In genomic region chr18:46169464-46169941, GRCh38 we compare ENCODE assay signal across 11 cellular contexts.
DNase-seq lines count a peak whose midpoint lies in the region; ATAC-seq, FAIRE-seq and TF ChIP-seq lines count a peak whose summit lies in the region.
"Had no signal": no experiment of that assay in that cellular context is flagged by ENCODE, and none has a peak within 500 bp of the region (broad histone marks: within the 10 kb centered on the region; RNA-seq: fewer than 3 reads in every experiment).

No MANE protein-coding gene starts in this region.

- H3K4me3 ChIP-seq in HepG2 (replicated peaks in 1 of 3; ENCODE audit: insufficient read depth in 1 of 3, low read depth in 2 of 3, low read length in 3 of 3) (peak overlapping the region in 2 of 3 experiments; percentile 18 to 49; a peak in 4 of 6 replicates), right lobe of liver (no peak overlapping the region), fibroblast of the aortic adventitia (ENCODE audit: low read depth, low read length) (no peak overlapping the region), neural progenitor cell (no peak overlapping the region), pancreas (no peak overlapping the region)
- H3K4me3 ChIP-seq: upper lobe of right lung had no signal

- BruUV-seq in HepG2 (replicated peaks; lab: Mats Ljungman, UMichigan), result no TSS peak

- H3K9ac ChIP-seq in HepG2 (ENCODE audit: insufficient read depth, low read depth, low read length) (peak overlapping the region; percentile 44), neural progenitor cell (no peak overlapping the region)

- FAIRE-seq in HepG2 (lab: Jason Lieb, UNC) (peak; percentile 71), pancreas (lab: Jason Lieb, UNC) (no peak)

- TF ChIP-seq EP300 in HepG2 (IDR thresholded peaks at IDR 0.05; ENCODE audit: low read depth in 2 of 2, low read length in 2 of 2) (no peak), HepG2 (CRISPR knock-in tag; IDR thresholded peaks at IDR 0.05; ENCODE audit: borderline replicate concordance) (no peak)

- H3K4me1 Mint-ChIP-seq in T-helper 17 cell (peaks cover 20% of the 10 kb centered on the region), neural progenitor cell (peaks cover 8% of the 10 kb centered on the region)

- H4K20me1 ChIP-seq in HepG2 (ENCODE audit: insufficient read depth, low read length), result no peaks in the 10 kb centered on the region
- H4K20me1 ChIP-seq in neural progenitor cell (ENCODE audit: low read depth), result peaks cover 6% of the 10 kb centered on the region

- in situ Hi-C loops in HepG2 (cut with HindIII; ENCODE audit: extremely low pct_ligation_motif_present, low pct_unique_long_range_greater_than_20kb), result no loop called here

- H3K27me3 Mint-ChIP-seq in T-helper 17 cell (no peaks in the 10 kb centered on the region), neural progenitor cell (ENCODE audit: insufficient read depth, low read depth) (peaks cover 3% of the 10 kb centered on the region)

- no peak overlapping the region for H3K27ac Mint-ChIP-seq in T-helper 17 cell
- H3K27ac Mint-ChIP-seq in neural progenitor cell, result no peak overlapping the region

- H3K79me2 ChIP-seq in HepG2 (ENCODE audit: insufficient read depth, low read length), result peaks cover 5% of the 10 kb centered on the region
- H3K79me2 ChIP-seq in neural progenitor cell (ENCODE audit: low read depth), result peaks cover 6% of the 10 kb centered on the region

- peak; percentile 10; the same call in 2 of the 3 replicates for ATAC-seq in HepG2
- no peak for ATAC-seq in right lobe of liver
- ATAC-seq in T-helper 17 cell, result no peak
- no peak for ATAC-seq in pancreas
- ATAC-seq: upper lobe of right lung had no signal

- H3K27me3 ChIP-seq in HepG2 (ENCODE audit: control insufficient read depth in 1 of 2, insufficient read depth in 2 of 2, low read length in 2 of 2) (no peaks in the 10 kb centered on the region; a peak in 1 of 5 replicates), right lobe of liver (no peaks in the 10 kb centered on the region), neural progenitor cell (no peaks in the 10 kb centered on the region), pancreas (no peaks in the 10 kb centered on the region)
- H3K27me3 ChIP-seq: upper lobe of right lung had no signal

- H2AFZ ChIP-seq in HepG2 (ENCODE audit: low read length), result peak overlapping the region; percentile 87
- no peak overlapping the region for H2AFZ ChIP-seq in neural progenitor cell (replicated peaks)

- TF ChIP-seq RAD21 in HepG2 (CRISPR knock-in tag; IDR thresholded peaks at IDR 0.05), result no peak

- H3K4me2 ChIP-seq in HepG2 (ENCODE audit: low read depth, low read length) (peak overlapping the region; percentile 82), neural progenitor cell (no peak overlapping the region)

- H3K36me3 ChIP-seq in HepG2 (replicated peaks in 1 of 2; ENCODE audit: control insufficient read depth in 1 of 2, insufficient read depth in 2 of 2, low read length in 2 of 2) (no peaks in the 10 kb centered on the region), right lobe of liver (no peaks in the 10 kb centered on the region), neural progenitor cell (no peaks in the 10 kb centered on the region), pancreas (no peaks in the 10 kb centered on the region)
- H3K36me3 ChIP-seq: upper lobe of right lung had no signal

- H3K36me3 Mint-ChIP-seq in T-helper 17 cell (ENCODE audit: low read depth) (peaks cover 3% of the 10 kb centered on the region), neural progenitor cell (no peaks in the 10 kb centered on the region)

- H3K27ac ChIP-seq in HepG2 (ENCODE audit: extremely low read length, insufficient read depth, low read length) (peak overlapping the region; percentile 27), right lobe of liver (no peak overlapping the region), neural progenitor cell (no peak overlapping the region), pancreas (no peak overlapping the region)
- H3K27ac ChIP-seq: upper lobe of right lung had no signal

- intact Hi-C loops in HepG2 (cut with micrococcal nuclease; ENCODE audit: unreplicated experiment), result no loop called here
- intact Hi-C loops in right lobe of liver (cut with DNase I), result no loop called here
- intact Hi-C loops in pancreas (cut with DNase I), result no loop called here

- CTCF ChIA-PET in HepG2 (lab: Yijun Ruan, JAX; ENCODE audit: low intra/inter-chr PET ratio, low total read pairs), result no interaction called here

- peaks cover 37% of the 10 kb centered on the region for H3K4me1 ChIP-seq in HepG2 (ENCODE audit: insufficient read depth, low read length)
- no peaks in the 10 kb centered on the region for H3K4me1 ChIP-seq in right lobe of liver
- no peaks in the 10 kb centered on the region for H3K4me1 ChIP-seq in neural progenitor cell
- no peaks in the 10 kb centered on the region for H3K4me1 ChIP-seq in pancreas
- H3K4me1 ChIP-seq: upper lobe of right lung had no signal

- no peaks in the 10 kb centered on the region for H3K9me3 Mint-ChIP-seq in neural progenitor cell

- H3K9me3 ChIP-seq in HepG2 (ENCODE audit: low read length) (no peaks in the 10 kb centered on the region), right lobe of liver (no peaks in the 10 kb centered on the region), T-helper 17 cell (ENCODE audit: control insufficient read depth, low read length, poor library complexity, severe bottlenecking) (no peaks in the 10 kb centered on the region), neural progenitor cell (ENCODE audit: low read depth) (no peaks in the 10 kb centered on the region), pancreas (no peaks in the 10 kb centered on the region)
- H3K9me3 ChIP-seq: upper lobe of right lung had no signal

- POLR2A ChIA-PET in HepG2 (lab: Yijun Ruan, JAX), result no interaction called here

- 0% methylated on average over 2 of the region's 6 CpGs for WGBS in HepG2 (ENCODE audit: low lambda C conversion rate)
- WGBS in right lobe of liver (ENCODE audit: insufficient coverage, low coverage, low lambda C conversion rate, missing lambda C conversion rate), result 42% methylated on average over 2 of the region's 6 CpGs
- WGBS in pancreas, 2 donors, result 72 to 78% methylated on average over 6 of the region's 6 CpGs

- TF ChIP-seq POLR2A in HepG2 (IDR thresholded peaks at IDR 0.05; ENCODE audit: insufficient read depth in 1 of 2, low read depth in 2 of 2, low read length in 2 of 2) (no peak), right lobe of liver (IDR thresholded peaks at IDR 0.05) (no peak)

- TF ChIP-seq CTCF in HepG2 (CRISPR knock-in tag; IDR thresholded peaks at IDR 0.05) (no peak), right lobe of liver (IDR thresholded peaks at IDR 0.05) (no peak), fibroblast of the aortic adventitia (IDR thresholded peaks at IDR 0.05; ENCODE audit: insufficient read depth, low read length) (no peak), neural progenitor cell (IDR thresholded peaks at IDR 0.05) (no peak), pancreas (IDR thresholded peaks at IDR 0.05) (no peak)

- H3F3A ChIP-seq in neural progenitor cell (ENCODE audit: low read depth), result peaks cover 12% of the 10 kb centered on the region

- H3K4me3 Mint-ChIP-seq in T-helper 17 cell, result no peak overlapping the region
- no peak overlapping the region for H3K4me3 Mint-ChIP-seq in neural progenitor cell

- DNase-seq in HepG2 (ENCODE audit: low spot score), result peak; percentile 58
- no peak for DNase-seq in right lobe of liver
- peak; percentile 43 for DNase-seq in T1000 (lab: John Stamatoyannopoulos, UW)
- peak; percentile 77 for DNase-seq in fibroblast of the aortic adventitia (ENCODE audit: low read depth)
- DNase-seq in T-helper 17 cell, result no peak
- no peak for DNase-seq in SK-N-DZ (ENCODE audit: low spot score)
- no peak for DNase-seq in neural progenitor cell (ENCODE audit: low spot score)
- DNase-seq in pancreas, result no peak
- DNase-seq: activated T-cell treated with anti-CD3 and anti-CD28 coated beads, Interleukin-2, amount 50 U/mL, for 48 hours; SHP77; upper lobe of right lung had no signal

TF ChIP-seq in HepG2, 621 proteins besides CTCF, POLR2A, EP300 and RAD21 (continues in another document):
- TF ChIP-seq ZNF275 (CRISPR knock-in tag; IDR thresholded peaks at IDR 0.05; ENCODE audit: borderline replicate concordance) (no peak), EED (CRISPR knock-in tag; IDR thresholded peaks at IDR 0.05) (no peak), HNF4G (IDR thresholded peaks at IDR 0.05; ENCODE audit: borderline replicate concordance, low read depth, low read length) (no peak), HNF4G (CRISPR knock-in tag; IDR thresholded peaks at IDR 0.05; ENCODE audit: borderline replicate concordance, low read depth) (no peak), ZNF33A (CRISPR knock-in tag; IDR thresholded peaks at IDR 0.05; ENCODE audit: borderline replicate concordance) (no peak), SP140L (CRISPR knock-in tag; IDR thresholded peaks at IDR 0.05; ENCODE audit: borderline replicate concordance) (no peak), TARDBP (CRISPR knock-in tag; IDR thresholded peaks at IDR 0.05) (0 out of 2 replicates have a peak, but pooled peaks have one; percentile 17), CHD4 (IDR thresholded peaks at IDR 0.05; ENCODE audit: borderline replicate concordance, low read length) (no peak)

Comparison
In these comparisons a context has a peak if more than half of its experiments do, and no peak if none do; other contexts are left out.
1. DNase-seq: peak in HepG2 (single experiment), T1000 (single experiment) and fibroblast of the aortic adventitia (single experiment); none in right lobe of liver (0 of 3), T-helper 17 cell (0 of 3), SK-N-DZ (single experiment), neural progenitor cell (single experiment) and pancreas (0 of 6).
2. H3K4me3 ChIP-seq: peak in HepG2 (2 of 3); none in right lobe of liver (0 of 3), fibroblast of the aortic adventitia (single experiment), neural progenitor cell (single experiment) and pancreas (0 of 4).